ENCODE assay signal across 8 cellular contexts in genomic region chr2:84925724-84926376, GRCh38. TPM values are rescaled to one million over a fixed set of nuclear protein-coding genes. Genes with fewer than 3 reads are reported as not detected.
DNase-seq lines count a peak whose midpoint lies in the region; ATAC-seq and TF ChIP-seq lines count a peak whose summit lies in the region.

No MANE protein-coding gene starts in this region.

- peak overlapping the region; percentile 45 to 84 (median 80) for H3K27ac Mint-ChIP-seq in CD14-positive monocyte
- peak overlapping the region; percentile 93 for H3K27ac Mint-ChIP-seq in activated CD4-positive, alpha-beta T cell treated with anti-CD3 and anti-CD28 coated beads, Interleukin-2, amount 10 ng/mL, durations not matched to agents 24 days and 14 days

- H3K4me1 Mint-ChIP-seq in CD14-positive monocyte, result peaks cover 30% of the 10 kb centered on the region
- H3K4me1 Mint-ChIP-seq in activated CD4-positive, alpha-beta T cell treated with anti-CD3 and anti-CD28 coated beads, Interleukin-2, amount 10 ng/mL, durations not matched to agents 24 days and 14 days, result peaks cover 37% of the 10 kb centered on the region

- TF ChIP-seq CTCF in CD14-positive monocyte (IDR thresholded peaks at IDR 0.05), result peak; percentile 98
- peak in 1 of 3 donors; percentile 98 for TF ChIP-seq CTCF in lower leg skin (IDR thresholded peaks at IDR 0.05)

- H3K36me3 Mint-ChIP-seq in CD14-positive monocyte, result no peaks in the 10 kb centered on the region
- peaks cover 4% of the 10 kb centered on the region for H3K36me3 Mint-ChIP-seq in activated CD4-positive, alpha-beta T cell treated with anti-CD3 and anti-CD28 coated beads, Interleukin-2, amount 10 ng/mL, durations not matched to agents 24 days and 14 days (ENCODE audit: low read depth)

- H3K4me3 ChIP-seq in lower leg skin (ENCODE audit: low read depth, poor library complexity, severe bottlenecking), result no peak overlapping the region

- H3K27me3 Mint-ChIP-seq in CD14-positive monocyte (ENCODE audit: low read depth in 3 of 3), result peaks cover 7 to 14% (median 9%) of the 10 kb centered on the region in 3 donors
- no peaks in the 10 kb centered on the region for H3K27me3 Mint-ChIP-seq in activated CD4-positive, alpha-beta T cell treated with anti-CD3 and anti-CD28 coated beads, Interleukin-2, amount 10 ng/mL, durations not matched to agents 24 days and 14 days

- H3K9me3 Mint-ChIP-seq in CD14-positive monocyte, result peaks cover 0 to 1% (median 0%) of the 10 kb centered on the region in 7 donors
- H3K9me3 Mint-ChIP-seq in activated CD4-positive, alpha-beta T cell treated with anti-CD3 and anti-CD28 coated beads, Interleukin-2, amount 10 ng/mL, durations not matched to agents 24 days and 14 days, result no peaks in the 10 kb centered on the region

- peak overlapping the region; percentile 76 to 92 for H3K4me3 Mint-ChIP-seq in CD14-positive monocyte
- H3K4me3 Mint-ChIP-seq in activated CD4-positive, alpha-beta T cell treated with anti-CD3 and anti-CD28 coated beads, Interleukin-2, amount 10 ng/mL, durations not matched to agents 24 days and 14 days, result peak overlapping the region; percentile 93

- intact Hi-C loops in CD14-positive monocyte (cut with micrococcal nuclease) (loop anchor here in 1 of 2 donors (2.0 to 5.0 kb wide), 3 partner anchors 36 to 431 kb away; partner anchors contain the start of gene TRABD2A), lower leg skin (cut with DNase I; ENCODE audit: low total_unique reads) (loop anchor here (5.0 kb wide), 1 partner anchor 356 kb away; no protein-coding TSS in a partner anchor)
- intact Hi-C loops in activated CD4-positive, alpha-beta T cell treated with anti-CD3 and anti-CD28 coated beads, Interleukin-2, amount 10 ng/mL, durations not matched to agents 24 days and 14 days (cut with micrococcal nuclease), result loop anchor here (1.0 to 5.0 kb wide), 12 partner anchors 20 to 467 kb away; partner anchors contain the start of genes DNAH6 and SUCLG1

- 6 to 10% methylated on average over 31 to 34 of the region's 34 CpGs for WGBS in lower leg skin, 2 donors

- peak; percentile 67 for ATAC-seq in GM19372 (IDR thresholded peaks at IDR 0.05; ENCODE audit: low read depth, unreplicated experiment)
- ATAC-seq in HG03520 (IDR thresholded peaks at IDR 0.05; ENCODE audit: unreplicated experiment), result peak; percentile 82

- no peak for TF ChIP-seq POLR2A in lower leg skin (IDR thresholded peaks at IDR 0.05)

- DNase-seq in CD14-positive monocyte (ENCODE audit: low spot score) (peak; percentile 94), NCI-H526 treated with DMSO at 0.1 percent for 48 hours (lab: John Stamatoyannopoulos, UW) (peak; percentile 87), dermis blood vessel endothelial cell (peak; percentile 96), lower leg skin (ENCODE audit: low spot score in 2 of 2) (peak; percentile 94 to 100)
- peak; percentile 99 for DNase-seq in activated CD4-positive, alpha-beta T cell treated with anti-CD3 and anti-CD28 coated beads, Interleukin-2, amount 10 ng/mL, durations not matched to agents 24 days and 14 days
- peak; percentile 97 to 99 (median 99) for DNase-seq in stimulated activated CD4-positive, alpha-beta T cell treated with anti-CD3 and anti-CD28 coated beads, TNF-alpha, amount 100 ng/mL, for 24 hours (ENCODE audit: low read depth in 3 of 3)

RNA-seq across cellular contexts. Expression of gene TMSB10, which starts 20.4 kb away (rescaled TPM):
- polyA plus RNA-seq in CD14-positive monocyte, result 1,000 to 10,000 TPM; 5,130 to 6,847 TPM
- 2,196 and 2,218 TPM in 2 replicates for total RNA-seq in activated CD4-positive, alpha-beta T cell treated with anti-CD3 and anti-CD28 coated beads, Interleukin-2, amount 10 ng/mL, durations not matched to agents 24 days and 14 days
- total RNA-seq in dermis blood vessel endothelial cell, result 6,829 and 7,745 TPM in 2 replicates
- total RNA-seq in lower leg skin, result 1,000 to 10,000 TPM in 2 of 4 donors, 100 to 1,000 TPM in 2; 774 to 1,415 (median 1,103) TPM

RNA-seq across cellular contexts. Expression of gene TRABD2A, which starts 45.0 kb away (rescaled TPM):
- polyA plus RNA-seq in CD14-positive monocyte, result under 1 TPM; 0.79 to 0.95 TPM
- 56.3 and 59.6 TPM in 2 replicates for total RNA-seq in activated CD4-positive, alpha-beta T cell treated with anti-CD3 and anti-CD28 coated beads, Interleukin-2, amount 10 ng/mL, durations not matched to agents 24 days and 14 days
- total RNA-seq in dermis blood vessel endothelial cell (0.23 and 1.4 TPM in 2 replicates), lower leg skin (1 to 10 TPM in 2 of 4 donors, under 1 TPM in 1, not detected in 1; 0.17 to 2.1 (median 1.5) TPM)

RNA-seq across cellular contexts. Expression of gene KCMF1, which starts 45.1 kb away (rescaled TPM):
- 10 to 100 TPM; 22.5 to 28.5 TPM for polyA plus RNA-seq in CD14-positive monocyte
- total RNA-seq in activated CD4-positive, alpha-beta T cell treated with anti-CD3 and anti-CD28 coated beads, Interleukin-2, amount 10 ng/mL, durations not matched to agents 24 days and 14 days, result 98.1 and 101 TPM in 2 replicates
- total RNA-seq in dermis blood vessel endothelial cell (65.9 and 97.5 TPM in 2 replicates), lower leg skin (10 to 100 TPM; 35.2 to 51.7 (median 39.9) TPM)

Comparison
In these comparisons a context has a peak if more than half of its experiments do, and no peak if none do; other contexts are left out.
1. RNA of gene TRABD2A, which starts 45.0 kb away (total RNA-seq): 56.3 to 59.6 TPM in activated CD4-positive, alpha-beta T cell treated with anti-CD3 and anti-CD28 coated beads, Interleukin-2, amount 10 ng/mL, durations not matched to agents 24 days and 14 days; 0.17 to 2.1 TPM in lower leg skin and 0.23 to 1.4 TPM in dermis blood vessel endothelial cell; every median in the first group is over 10 times any median in the second.
2. Peak in every context shown above with its lines, with median percentiles within 50 percentile points of each other: DNase-seq.